ENCODE assay signal across 11 cellular contexts in the genomic region with DNA sequence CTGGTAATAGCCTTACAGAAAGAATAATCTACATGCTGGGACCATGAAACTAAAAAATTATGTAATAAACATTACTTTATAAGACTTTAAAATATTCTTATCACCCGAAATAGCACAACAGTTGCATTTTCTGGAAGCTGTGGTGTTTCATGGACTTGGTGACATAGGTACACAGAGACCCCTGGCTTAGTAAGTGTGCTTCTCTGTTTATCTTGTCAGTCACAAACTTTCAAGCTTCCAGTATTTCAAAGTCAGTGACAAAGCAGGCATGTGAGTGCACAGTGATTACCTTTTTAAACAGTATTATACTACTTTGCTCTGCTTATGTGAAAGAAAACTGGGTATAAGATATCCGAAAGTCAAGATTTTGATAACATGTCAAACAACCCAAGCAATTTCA.
"Had no signal": no experiment of that assay in that cellular context is flagged by ENCODE, and none has a peak within 500 bp of the region (broad histone marks: within the 10 kb centered on the region; RNA-seq: fewer than 3 reads in every experiment).

No MANE protein-coding gene starts in this region.

- H3K27ac ChIP-seq: GM23248 had no signal

- H3K9me3 Mint-ChIP-seq: GM23338, H9, HFFc6 had no signal

- DNase-seq: GM23248, GOT3, H7, H9, HCEC 1CT, HFFc6 had no signal

- H3K9me3 ChIP-seq: HAP-1 had no signal

- H3K4me1 Mint-ChIP-seq: GM23338, H9 had no signal

- H3K4me1 ChIP-seq: HAP-1 had no signal

- H3K36me3 ChIP-seq: HAP-1 had no signal

- H2AFZ ChIP-seq: GM23248, GM23338 had no signal

- FAIRE-seq: H1, H54 had no signal

- H3K9ac ChIP-seq: GM23248 had no signal

- ATAC-seq: GM23338, HCT116 had no signal

- H3K4me3 ChIP-seq: GM23248, GM23338, HAP-1 had no signal

- H3K27ac Mint-ChIP-seq: GM23338, H9, HFFc6 had no signal

- H3K4me3 Mint-ChIP-seq: GM23338, H9, HFFc6 had no signal

- H3K4me2 ChIP-seq: GM23338 had no signal
